In the genomic region with DNA sequence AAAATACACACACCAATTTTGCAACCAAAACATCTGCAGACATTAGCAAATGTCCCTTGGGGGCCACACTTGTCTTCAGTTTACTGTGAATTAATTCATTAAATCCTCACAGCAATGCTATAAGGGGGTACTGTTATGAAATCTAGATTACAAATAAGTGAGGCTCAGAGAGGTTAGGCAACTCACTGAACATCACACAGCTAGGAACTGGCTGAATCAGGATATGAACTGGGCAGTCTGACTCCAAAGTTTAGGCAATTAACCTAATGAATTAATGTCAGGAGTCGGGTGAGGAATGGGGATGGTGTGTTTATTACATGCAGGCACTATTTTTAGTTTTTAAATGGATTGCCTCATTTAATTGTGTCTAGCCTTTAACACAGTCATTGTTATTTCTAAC, we compare ENCODE assay signal across 4 cellular contexts.
TF ChIP-seq lines count a peak whose summit lies in the region.

No MANE protein-coding gene starts in this region.

TF ChIP-seq in SK-N-SH, 30 proteins besides CTCF, POLR2A, EP300 and RAD21 (continues in another document):
- TF ChIP-seq CHD2 (IDR thresholded peaks at IDR 0.05; ENCODE audit: low read length, partially characterized antibody) (no peak), NRF1 (IDR thresholded peaks at IDR 0.05; ENCODE audit: low read depth, low read length) (no peak), RXRA (IDR thresholded peaks at IDR 0.05; ENCODE audit: borderline replicate concordance, low read depth) (no peak), GABPA (IDR thresholded peaks at IDR 0.05; ENCODE audit: low read depth) (no peak), EZH2phosphoT487 (IDR thresholded peaks at IDR 0.05; ENCODE audit: borderline replicate concordance, low read depth) (no peak), POLR2AphosphoS5 (IDR thresholded peaks at IDR 0.05; ENCODE audit: low read depth, low read length) (no peak), MEF2A (IDR thresholded peaks at IDR 0.05; ENCODE audit: borderline replicate concordance, low read depth) (no peak), SIN3A (IDR thresholded peaks at IDR 0.05; ENCODE audit: borderline replicate concordance, low read depth, low read length) (no peak), FOXM1 (IDR thresholded peaks at IDR 0.05; ENCODE audit: low read depth) (no peak), YY1 (IDR thresholded peaks at IDR 0.05; ENCODE audit: low read depth) (no peak), ELF1 (IDR thresholded peaks at IDR 0.05) (no peak)
- TF ChIP-seq, protein P1, sequence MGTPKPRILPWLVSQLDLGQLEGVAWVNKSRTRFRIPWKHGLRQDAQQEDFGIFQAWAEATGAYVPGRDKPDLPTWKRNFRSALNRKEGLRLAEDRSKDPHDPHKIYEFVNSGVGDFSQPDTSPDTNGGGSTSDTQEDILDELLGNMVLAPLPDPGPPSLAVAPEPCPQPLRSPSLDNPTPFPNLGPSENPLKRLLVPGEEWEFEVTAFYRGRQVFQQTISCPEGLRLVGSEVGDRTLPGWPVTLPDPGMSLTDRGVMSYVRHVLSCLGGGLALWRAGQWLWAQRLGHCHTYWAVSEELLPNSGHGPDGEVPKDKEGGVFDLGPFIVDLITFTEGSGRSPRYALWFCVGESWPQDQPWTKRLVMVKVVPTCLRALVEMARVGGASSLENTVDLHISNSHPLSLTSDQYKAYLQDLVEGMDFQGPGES (IDR thresholded peaks at IDR 0.05; ENCODE audit: low read depth, low read length) = no peak
- TF ChIP-seq, protein P2, sequence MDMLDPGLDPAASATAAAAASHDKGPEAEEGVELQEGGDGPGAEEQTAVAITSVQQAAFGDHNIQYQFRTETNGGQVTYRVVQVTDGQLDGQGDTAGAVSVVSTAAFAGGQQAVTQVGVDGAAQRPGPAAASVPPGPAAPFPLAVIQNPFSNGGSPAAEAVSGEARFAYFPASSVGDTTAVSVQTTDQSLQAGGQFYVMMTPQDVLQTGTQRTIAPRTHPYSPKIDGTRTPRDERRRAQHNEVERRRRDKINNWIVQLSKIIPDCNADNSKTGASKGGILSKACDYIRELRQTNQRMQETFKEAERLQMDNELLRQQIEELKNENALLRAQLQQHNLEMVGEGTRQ (IDR thresholded peaks at IDR 0.05; ENCODE audit: borderline replicate concordance, low read depth, low read length) = no peak

TF ChIP-seq in SK-N-SH treated with all-trans-retinoic acid at 6 μM for 48 hours, 23 proteins besides CTCF, POLR2A, EP300 and RAD21:
- TF ChIP-seq TCF4 (CRISPR knock-in tag; IDR thresholded peaks at IDR 0.05; ENCODE audit: borderline replicate concordance) = no peak
- TF ChIP-seq ESRRG (CRISPR knock-in tag; IDR thresholded peaks at IDR 0.05) = no peak

TF ChIP-seq in K562, 482 proteins besides CTCF, POLR2A, EP300 and RAD21 (continues in another document):
- TF ChIP-seq, protein P3, sequence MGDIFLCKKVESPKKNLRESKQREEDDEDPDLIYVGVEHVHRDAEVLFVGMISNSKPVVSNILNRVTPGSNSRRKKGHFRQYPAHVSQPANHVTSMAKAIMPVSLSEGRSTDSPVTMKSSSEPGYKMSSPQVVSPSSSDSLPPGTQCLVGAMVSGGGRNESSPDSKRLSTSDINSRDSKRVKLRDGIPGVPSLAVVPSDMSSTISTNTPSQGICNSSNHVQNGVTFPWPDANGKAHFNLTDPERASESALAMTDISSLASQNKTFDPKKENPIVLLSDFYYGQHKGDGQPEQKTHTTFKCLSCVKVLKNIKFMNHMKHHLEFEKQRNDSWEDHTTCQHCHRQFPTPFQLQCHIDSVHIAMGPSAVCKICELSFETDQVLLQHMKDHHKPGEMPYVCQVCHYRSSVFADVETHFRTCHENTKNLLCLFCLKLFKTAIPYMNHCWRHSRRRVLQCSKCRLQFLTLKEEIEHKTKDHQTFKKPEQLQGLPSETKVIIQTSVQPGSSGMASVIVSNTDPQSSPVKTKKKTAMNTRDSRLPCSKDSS (IDR thresholded peaks at IDR 0.05; ENCODE audit: low read depth, partially characterized antibody) = no peak
- no peak for TF ChIP-seq CBX8 (IDR thresholded peaks at IDR 0.05; ENCODE audit: borderline replicate concordance, extremely low read depth, low read depth, low read length, poor library complexity, severe bottlenecking)
- TF ChIP-seq MECOM (CRISPR knock-in tag; IDR thresholded peaks at IDR 0.05) = no peak
- TF ChIP-seq SNRNP70 (optimal IDR thresholded peaks at IDR 0.05; ENCODE audit: low read depth, low read length) = no peak
- TF ChIP-seq, protein P4, sequence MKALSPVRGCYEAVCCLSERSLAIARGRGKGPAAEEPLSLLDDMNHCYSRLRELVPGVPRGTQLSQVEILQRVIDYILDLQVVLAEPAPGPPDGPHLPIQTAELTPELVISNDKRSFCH (CRISPR knock-in tag; IDR thresholded peaks at IDR 0.05) = no peak
- TF ChIP-seq, protein P4 (tag; IDR thresholded peaks at IDR 0.05) = no peak
- no peak for TF ChIP-seq PML (IDR thresholded peaks at IDR 0.05; ENCODE audit: low read length)
- peak; percentile 55 for TF ChIP-seq RBM25 (IDR thresholded peaks at IDR 0.05; ENCODE audit: low read depth, low read length, severe bottlenecking)
- no peak for TF ChIP-seq POLR2AphosphoS5 (IDR thresholded peaks at IDR 0.05; ENCODE audit: control insufficient read depth, insufficient read depth, low read depth, low read length)
- TF ChIP-seq RFX5 (IDR thresholded peaks at IDR 0.05; ENCODE audit: low read depth, low read length) = no peak
- TF ChIP-seq, protein P5, sequence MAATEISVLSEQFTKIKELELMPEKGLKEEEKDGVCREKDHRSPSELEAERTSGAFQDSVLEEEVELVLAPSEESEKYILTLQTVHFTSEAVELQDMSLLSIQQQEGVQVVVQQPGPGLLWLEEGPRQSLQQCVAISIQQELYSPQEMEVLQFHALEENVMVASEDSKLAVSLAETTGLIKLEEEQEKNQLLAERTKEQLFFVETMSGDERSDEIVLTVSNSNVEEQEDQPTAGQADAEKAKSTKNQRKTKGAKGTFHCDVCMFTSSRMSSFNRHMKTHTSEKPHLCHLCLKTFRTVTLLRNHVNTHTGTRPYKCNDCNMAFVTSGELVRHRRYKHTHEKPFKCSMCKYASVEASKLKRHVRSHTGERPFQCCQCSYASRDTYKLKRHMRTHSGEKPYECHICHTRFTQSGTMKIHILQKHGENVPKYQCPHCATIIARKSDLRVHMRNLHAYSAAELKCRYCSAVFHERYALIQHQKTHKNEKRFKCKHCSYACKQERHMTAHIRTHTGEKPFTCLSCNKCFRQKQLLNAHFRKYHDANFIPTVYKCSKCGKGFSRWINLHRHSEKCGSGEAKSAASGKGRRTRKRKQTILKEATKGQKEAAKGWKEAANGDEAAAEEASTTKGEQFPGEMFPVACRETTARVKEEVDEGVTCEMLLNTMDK (IDR thresholded peaks at IDR 0.05; ENCODE audit: borderline replicate concordance, insufficient read depth, low read depth, low read length, poor library complexity, severe bottlenecking) = no peak
- peak; percentile 50 for TF ChIP-seq ZFP36 (IDR thresholded peaks at IDR 0.05; ENCODE audit: low read depth, low read length, partially characterized antibody)
- TF ChIP-seq, protein P6, sequence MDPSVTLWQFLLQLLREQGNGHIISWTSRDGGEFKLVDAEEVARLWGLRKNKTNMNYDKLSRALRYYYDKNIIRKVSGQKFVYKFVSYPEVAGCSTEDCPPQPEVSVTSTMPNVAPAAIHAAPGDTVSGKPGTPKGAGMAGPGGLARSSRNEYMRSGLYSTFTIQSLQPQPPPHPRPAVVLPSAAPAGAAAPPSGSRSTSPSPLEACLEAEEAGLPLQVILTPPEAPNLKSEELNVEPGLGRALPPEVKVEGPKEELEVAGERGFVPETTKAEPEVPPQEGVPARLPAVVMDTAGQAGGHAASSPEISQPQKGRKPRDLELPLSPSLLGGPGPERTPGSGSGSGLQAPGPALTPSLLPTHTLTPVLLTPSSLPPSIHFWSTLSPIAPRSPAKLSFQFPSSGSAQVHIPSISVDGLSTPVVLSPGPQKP (CRISPR knock-in tag; IDR thresholded peaks at IDR 0.05) = no peak

TF ChIP-seq in H1, 55 proteins besides CTCF, POLR2A, EP300 and RAD21:
- TF ChIP-seq KDM1A (IDR thresholded peaks at IDR 0.05; ENCODE audit: borderline replicate concordance, low read length) (peak; percentile 64), HDAC2 (IDR thresholded peaks at IDR 0.05; ENCODE audit: borderline replicate concordance in 1 of 2, low read depth in 2 of 2, low read length in 2 of 2) (no peak), TEAD4 (IDR thresholded peaks at IDR 0.05; ENCODE audit: low read depth, low read length) (no peak), TBP (IDR thresholded peaks at IDR 0.05; ENCODE audit: low read depth, low read length) (no peak)
- TF ChIP-seq, protein P7, sequence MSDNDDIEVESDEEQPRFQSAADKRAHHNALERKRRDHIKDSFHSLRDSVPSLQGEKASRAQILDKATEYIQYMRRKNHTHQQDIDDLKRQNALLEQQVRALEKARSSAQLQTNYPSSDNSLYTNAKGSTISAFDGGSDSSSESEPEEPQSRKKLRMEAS (IDR thresholded peaks at IDR 0.05) = no peak
